In the genomic region with DNA sequence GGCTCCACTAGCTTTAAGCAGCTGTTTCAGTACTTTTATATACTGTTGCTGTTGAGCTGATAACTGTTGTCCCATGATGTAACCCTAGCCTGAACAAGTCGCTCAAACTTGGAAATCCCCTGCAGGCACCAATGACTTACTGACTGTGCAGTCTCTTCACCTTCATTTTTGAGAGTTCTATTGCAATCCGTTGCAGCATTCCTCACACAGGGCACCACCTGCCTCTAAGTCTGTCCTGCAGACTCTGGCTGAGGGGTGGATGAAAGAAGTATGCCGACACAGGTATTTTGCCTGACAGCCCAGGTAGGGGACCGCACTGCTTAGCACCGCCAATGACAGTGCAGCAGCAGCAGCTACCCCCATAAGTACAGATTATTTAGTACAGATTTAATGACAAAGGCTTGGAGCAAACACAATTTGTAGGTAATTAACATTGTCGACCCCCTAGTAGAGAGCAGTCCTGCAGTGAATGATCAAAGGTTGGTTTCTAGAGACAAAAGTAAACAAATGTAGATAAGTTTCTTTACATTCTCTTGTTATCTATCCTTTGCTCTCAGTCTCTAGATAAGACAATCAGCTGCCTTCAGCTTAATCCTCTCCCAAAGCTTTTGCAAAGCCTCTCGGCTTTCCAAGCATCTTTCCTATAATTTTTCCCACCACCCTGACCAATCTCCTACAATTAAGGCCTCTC, we compare ENCODE assay signal across 18 cellular contexts.
DNase-seq lines count a peak whose midpoint lies in the region; FAIRE-seq and TF ChIP-seq lines count a peak whose summit lies in the region.
"Had no signal": no experiment of that assay in that cellular context is flagged by ENCODE, and none has a peak within 500 bp of the region (broad histone marks: within the 10 kb centered on the region; RNA-seq: fewer than 3 reads in every experiment).

No MANE protein-coding gene starts in this region.

- H3K9ac ChIP-seq in HUES6 (ENCODE audit: low read length): peak overlapping the region; percentile 49
- H3K9ac ChIP-seq: BLaER1 had no signal

- H3K4me1 Mint-ChIP-seq in glutamatergic neuron (ENCODE audit: low read depth, unreplicated experiment): no peaks in the 10 kb centered on the region

- DNase-seq in Caki2 (ENCODE audit: low read depth): peak; percentile 2
- DNase-seq in choroid plexus epithelial cell (ENCODE audit: low read depth): peak; percentile 9
- no peak for DNase-seq in glutamatergic neuron
- no peak for DNase-seq in hypothalamus (lab: John Stamatoyannopoulos, UW)
- DNase-seq in D721Med (ENCODE audit: insufficient read length, low spot score): no peak
- DNase-seq: CD8-positive, alpha-beta T cell; DMS79 treated with DMSO at 0.1 percent for 48 hours; H9; NCI-H1105 treated with DMSO at 0.1 percent for 48 hours; NCI-H1694 treated with DMSO at 0.1 percent for 48 hours; NCI-H510A treated with DMSO at 0.1 percent for 48 hours; NCI-H774; RPMI8226; SIG-M5 had no signal

- 66 to 80% methylated on average over 2 of the region's 7 CpGs for WGBS in mesodermal cell (ENCODE audit: insufficient coverage in 2 of 2), 2 experiments

- peaks cover 11% of the 10 kb centered on the region; the same call in 1 of the 2 replicates for H3K27me3 ChIP-seq in HUES6 (ENCODE audit: control insufficient read depth, insufficient read depth, low read length)
- H3K27me3 ChIP-seq: BLaER1 had no signal

- peaks cover 22% of the 10 kb centered on the region; the same call in 1 of the 2 replicates for H3K4me1 ChIP-seq in HUES6 (ENCODE audit: control insufficient read depth, insufficient read depth, low read length)
- peaks cover 2% of the 10 kb centered on the region for H3K4me1 ChIP-seq in mesodermal cell (ENCODE audit: control insufficient read depth, insufficient read depth, low read length, poor library complexity, severe bottlenecking)
- H3K4me1 ChIP-seq: BLaER1 had no signal

- TF ChIP-seq CTCF in choroid plexus epithelial cell (conservative IDR thresholded peaks at IDR 0.05; ENCODE audit: low read depth, low read length): no peak
- TF ChIP-seq CTCF in glutamatergic neuron (IDR thresholded peaks at IDR 0.05; ENCODE audit: partially characterized antibody, unreplicated experiment): no peak
- no peak for TF ChIP-seq CTCF in D721Med (IDR thresholded peaks at IDR 0.05; ENCODE audit: insufficient read depth, missing control alignments)

- H3K27me3 Mint-ChIP-seq in glutamatergic neuron (ENCODE audit: unreplicated experiment): no peaks in the 10 kb centered on the region

- H3K27ac Mint-ChIP-seq in glutamatergic neuron (ENCODE audit: unreplicated experiment): no peak overlapping the region
- H3K27ac Mint-ChIP-seq: CD8-positive, alpha-beta T cell; H9 had no signal

- peak overlapping the region; percentile 58; the same call in 1 of the 2 replicates for H3K27ac ChIP-seq in HUES6 (ENCODE audit: low read depth, low read length)
- peak overlapping the region; percentile 58 for H3K27ac ChIP-seq in mesodermal cell (ENCODE audit: low read depth, low read length, severe bottlenecking)
- H3K27ac ChIP-seq: BLaER1 had no signal

- H3K36me3 ChIP-seq in HUES6 (ENCODE audit: control insufficient read depth, insufficient read depth, low read length) (no peaks in the 10 kb centered on the region), mesodermal cell (ENCODE audit: control insufficient read depth, insufficient read depth, low read length) (no peaks in the 10 kb centered on the region)
- H3K36me3 ChIP-seq: BLaER1 had no signal

- no peaks in the 10 kb centered on the region for H3K9me3 Mint-ChIP-seq in glutamatergic neuron (ENCODE audit: unreplicated experiment)

- H3K9me3 ChIP-seq in HUES6 (ENCODE audit: control insufficient read depth, insufficient read depth, low read depth, low read length) (0 out of 2 replicates have a peak, but pooled peaks cover 5% of the 10 kb centered on the region), mesodermal cell (ENCODE audit: control insufficient read depth, low read length) (peaks cover 6% of the 10 kb centered on the region)

- H3K4me3 ChIP-seq in HUES6 (ENCODE audit: low read depth, low read length): no peak overlapping the region; the same call in 1 of the 2 replicates
- no peak overlapping the region for H3K4me3 ChIP-seq in choroid plexus epithelial cell (ENCODE audit: low read depth, low read length)
- H3K4me3 ChIP-seq in mesodermal cell (ENCODE audit: extremely low read depth, insufficient read depth, low read length, poor library complexity, severe bottlenecking): no peak overlapping the region
- H3K4me3 ChIP-seq: BLaER1 had no signal

- no peak for FAIRE-seq in D721Med (lab: Jason Lieb, UNC)
- FAIRE-seq: A204.1 had no signal

- H3K36me3 Mint-ChIP-seq in glutamatergic neuron (ENCODE audit: unreplicated experiment): peaks cover 4% of the 10 kb centered on the region
- H3K36me3 Mint-ChIP-seq: CD8-positive, alpha-beta T cell had no signal

- no peak overlapping the region for H3K4me3 Mint-ChIP-seq in glutamatergic neuron (ENCODE audit: unreplicated experiment)
- H3K4me3 Mint-ChIP-seq: CD8-positive, alpha-beta T cell; H9 had no signal

- in situ Hi-C loops in Caki2 (cut with HindIII; ENCODE audit: low pct_unique_long_range_greater_than_20kb, low sequenced_read_pairs): no loop called here

Comparison
In these comparisons a context has a peak if more than half of its experiments do, and no peak if none do; other contexts are left out.
1. DNase-seq: peak in Caki2 (single experiment) and choroid plexus epithelial cell (single experiment); none in glutamatergic neuron (single experiment), hypothalamus (0 of 51) and D721Med (single experiment).